1 cellular context compared by ENCODE assay signal in the genomic region with DNA sequence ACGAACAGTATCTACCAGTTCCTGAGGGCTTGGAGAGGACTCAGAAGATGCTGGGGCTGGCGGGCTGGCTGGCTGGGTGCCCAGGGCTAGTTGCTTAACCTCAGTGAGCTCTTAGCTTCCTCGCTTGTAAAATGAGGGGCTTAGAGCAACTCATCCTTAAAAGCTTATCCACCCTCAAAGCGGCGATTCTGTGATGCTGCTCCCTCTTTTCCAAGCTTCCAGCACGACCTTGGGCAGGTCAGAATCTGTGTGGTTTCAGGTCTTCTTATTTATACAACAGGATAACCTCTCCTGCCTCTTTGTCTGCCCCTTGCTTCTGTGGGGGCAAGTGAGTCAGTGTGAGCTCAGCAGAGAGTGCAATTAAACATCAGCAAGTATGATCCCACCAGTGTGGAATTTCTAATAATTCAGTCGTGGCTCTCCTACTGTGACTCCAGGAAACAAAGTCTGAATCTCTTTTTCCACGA.
TF ChIP-seq lines count a peak whose summit lies in the region.

No MANE protein-coding gene starts in this region.

TF ChIP-seq in A549, 52 proteins besides CTCF, POLR2A, EP300 and RAD21 (continued from another document):
- TF ChIP-seq, protein P1, sequence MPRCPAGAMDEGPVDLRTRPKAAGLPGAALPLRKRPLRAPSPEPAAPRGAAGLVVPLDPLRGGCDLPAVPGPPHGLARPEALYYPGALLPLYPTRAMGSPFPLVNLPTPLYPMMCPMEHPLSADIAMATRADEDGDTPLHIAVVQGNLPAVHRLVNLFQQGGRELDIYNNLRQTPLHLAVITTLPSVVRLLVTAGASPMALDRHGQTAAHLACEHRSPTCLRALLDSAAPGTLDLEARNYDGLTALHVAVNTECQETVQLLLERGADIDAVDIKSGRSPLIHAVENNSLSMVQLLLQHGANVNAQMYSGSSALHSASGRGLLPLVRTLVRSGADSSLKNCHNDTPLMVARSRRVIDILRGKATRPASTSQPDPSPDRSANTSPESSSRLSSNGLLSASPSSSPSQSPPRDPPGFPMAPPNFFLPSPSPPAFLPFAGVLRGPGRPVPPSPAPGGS (IDR thresholded peaks at IDR 0.05): peak; percentile 79; the same call in 1 of the 3 replicates
- TF ChIP-seq GATA3 (IDR thresholded peaks at IDR 0.05; ENCODE audit: borderline replicate concordance) (peak; percentile 97), JUNB (IDR thresholded peaks at IDR 0.05) (peak; percentile 99), CBX8 (IDR thresholded peaks at IDR 0.05) (no peak), CEBPB (IDR thresholded peaks at IDR 0.05) (peak; percentile 82 to 91), TFCP2L1 (CRISPR knock-in tag; IDR thresholded peaks at IDR 0.05) (no peak), SMC3 (IDR thresholded peaks at IDR 0.05) (peak; percentile 43), ESRRA (IDR thresholded peaks at IDR 0.05; ENCODE audit: borderline replicate concordance, low read length) (peak; percentile 79)
- TF ChIP-seq, protein P2, sequence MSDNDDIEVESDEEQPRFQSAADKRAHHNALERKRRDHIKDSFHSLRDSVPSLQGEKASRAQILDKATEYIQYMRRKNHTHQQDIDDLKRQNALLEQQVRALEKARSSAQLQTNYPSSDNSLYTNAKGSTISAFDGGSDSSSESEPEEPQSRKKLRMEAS (IDR thresholded peaks at IDR 0.05): peak; percentile 89
